Comparison of ENCODE assay signal across 9 cellular contexts in the genomic region with DNA sequence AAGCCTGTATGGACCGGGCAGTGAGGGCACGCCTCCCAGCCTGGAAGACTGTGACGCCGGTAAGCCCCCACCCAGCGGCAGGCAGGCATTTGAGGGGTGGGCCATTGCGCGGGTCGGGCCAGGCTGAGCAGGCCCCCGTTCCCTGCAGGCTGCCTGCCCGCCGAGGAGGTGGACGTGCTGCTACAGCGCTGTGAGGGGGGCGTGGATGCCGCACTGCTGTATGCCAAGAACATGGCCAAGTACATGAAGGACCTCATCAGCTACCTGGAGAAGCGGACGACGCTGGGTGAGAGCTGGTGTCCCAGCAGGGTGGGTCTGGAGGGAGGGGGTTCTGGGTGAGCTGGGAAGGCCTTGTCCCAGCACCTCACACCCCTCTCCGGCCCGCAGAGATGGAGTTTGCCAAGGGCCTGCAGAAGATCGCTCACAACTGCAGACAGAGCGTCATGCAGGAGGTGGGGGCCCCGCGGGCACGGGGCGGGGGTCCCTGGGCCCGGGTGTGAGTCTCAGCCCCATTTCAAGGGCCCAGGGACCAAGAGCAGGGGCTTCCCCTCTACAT. TPM values are rescaled to one million over a fixed set of nuclear protein-coding genes. Genes with fewer than 3 reads are reported as not detected.
A peak's percentile ranks its signal among the peaks of the same experiment; 100 is the strongest.
DNase-seq lines count a peak whose midpoint lies in the region; ATAC-seq and TF ChIP-seq lines count a peak whose summit lies in the region.
"Had no signal": no experiment of that assay in that cellular context is flagged by ENCODE, and none has a peak within 500 bp of the region (broad histone marks: within the 10 kb centered on the region; RNA-seq: fewer than 3 reads in every experiment).

No MANE protein-coding gene starts in this region.

- CTCF ChIA-PET in T-cell (lab: Charles Lee), result interaction anchor here (0.5 to 2.2 kb wide), 2 partner anchors 9 to 283 kb away, joined by 5 to 11 read pairs; no protein-coding TSS in a partner anchor
- CTCF ChIA-PET in HEK293T (lab: Yijun Ruan, JAX), result no interaction called here

- no peak overlapping the region for H3K27ac ChIP-seq in brain microvascular endothelial cell

- no peaks in the 10 kb centered on the region for H3K27me3 Mint-ChIP-seq in stimulated activated naive CD8-positive, alpha-beta T cell treated with anti-CD3 and anti-CD28 coated beads, Interleukin-15, Interleukin-2, amounts not matched to agents 100 ng/mL and 50 ng/mL, for 24 hours
- no peaks in the 10 kb centered on the region for H3K27me3 Mint-ChIP-seq in T-cell
- H3K27me3 Mint-ChIP-seq in immature natural killer cell (ENCODE audit: low read depth in 3 of 3), result peaks cover 23 to 56% (median 23%) of the 10 kb centered on the region in 3 donors

- H3K27ac Mint-ChIP-seq in stimulated activated naive CD8-positive, alpha-beta T cell treated with anti-CD3 and anti-CD28 coated beads, Interleukin-15, Interleukin-2, amounts not matched to agents 100 ng/mL and 50 ng/mL, for 24 hours, result peak overlapping the region; percentile 26
- H3K27ac Mint-ChIP-seq in T-cell (peak overlapping the region; percentile 90), immature natural killer cell (peak overlapping the region in 3 of 6 donors; percentile 80 to 84 (median 81))

- in situ Hi-C loops in brain microvascular endothelial cell (cut with HindIII; ENCODE audit: low pct_ligation_motif_present, low sequenced_read_pairs), result no loop called here

- H3K4me3 Mint-ChIP-seq in stimulated activated naive CD8-positive, alpha-beta T cell treated with anti-CD3 and anti-CD28 coated beads, Interleukin-15, Interleukin-2, amounts not matched to agents 100 ng/mL and 50 ng/mL, for 24 hours, result peak overlapping the region; percentile 47
- H3K4me3 Mint-ChIP-seq in T-cell, result peak overlapping the region; percentile 56 to 79 (median 62)
- H3K4me3 Mint-ChIP-seq in immature natural killer cell, result peak overlapping the region in 3 of 5 donors; percentile 32 to 53 (median 50)

- no peak overlapping the region for H3K4me3 ChIP-seq in brain microvascular endothelial cell (ENCODE audit: low read depth, low read length)

- POLR2A ChIA-PET in T-cell (lab: Charles Lee), result interaction anchor here (0.5 to 2.3 kb wide), 7 partner anchors 11 to 195 kb away, joined by 3 to 24 read pairs (median 6); partner anchors contain the start of genes CIRBP (in 1 of the 2) and RNU6-2 (in 1 of the 2)
- POLR2A ChIA-PET in HEK293T (lab: Yijun Ruan, JAX), result no interaction called here

- no peak for ATAC-seq in stimulated activated naive CD8-positive, alpha-beta T cell treated with anti-CD3 and anti-CD28 coated beads, Interleukin-15, Interleukin-2, amounts not matched to agents 100 U/mL and 50 U/mL, for 24 hours
- peak in 3 of 4 experiments; percentile 0 to 2 (median 1) for ATAC-seq in T-cell (replicated peaks in 1 of 4)
- no peak for ATAC-seq in HG03521 (IDR thresholded peaks at IDR 0.05; ENCODE audit: unreplicated experiment)
- no peak for ATAC-seq in HG02870 (IDR thresholded peaks at IDR 0.05; ENCODE audit: unreplicated experiment)

- peaks cover 42% of the 10 kb centered on the region for H3K36me3 Mint-ChIP-seq in stimulated activated naive CD8-positive, alpha-beta T cell treated with anti-CD3 and anti-CD28 coated beads, Interleukin-15, Interleukin-2, amounts not matched to agents 100 ng/mL and 50 ng/mL, for 24 hours (ENCODE audit: low read depth)
- H3K36me3 Mint-ChIP-seq in T-cell (peaks cover 31% of the 10 kb centered on the region), immature natural killer cell (peaks cover 16 to 25% (median 20%) of the 10 kb centered on the region in 3 donors)

- TF ChIP-seq CTCF in brain microvascular endothelial cell (IDR thresholded peaks at IDR 0.05; ENCODE audit: low read depth, low read length, missing control alignments), result no peak

- no peaks in the 10 kb centered on the region for H3K36me3 ChIP-seq in brain microvascular endothelial cell (replicated peaks)

- no peaks in the 10 kb centered on the region for H3K9me3 Mint-ChIP-seq in stimulated activated naive CD8-positive, alpha-beta T cell treated with anti-CD3 and anti-CD28 coated beads, Interleukin-15, Interleukin-2, amounts not matched to agents 100 ng/mL and 50 ng/mL, for 24 hours
- H3K9me3 Mint-ChIP-seq in T-cell (no peaks in the 10 kb centered on the region), immature natural killer cell (no peaks in the 10 kb centered on the region)

- no peak for DNase-seq in stimulated activated naive CD8-positive, alpha-beta T cell treated with anti-CD3 and anti-CD28 coated beads, Interleukin-15, Interleukin-2, amounts not matched to agents 100 U/mL and 50 U/mL, for 24 hours
- DNase-seq in T-cell, result no peak
- no peak for DNase-seq in immature natural killer cell
- DNase-seq in HEK293T (ENCODE audit: extremely low spot score), result no peak
- no peak for DNase-seq in brain microvascular endothelial cell
- DNase-seq: amniotic stem cell had no signal

- peaks cover 7% of the 10 kb centered on the region for H3K27me3 ChIP-seq in brain microvascular endothelial cell (replicated peaks)

- H3K4me1 Mint-ChIP-seq in stimulated activated naive CD8-positive, alpha-beta T cell treated with anti-CD3 and anti-CD28 coated beads, Interleukin-15, Interleukin-2, amounts not matched to agents 100 ng/mL and 50 ng/mL, for 24 hours (ENCODE audit: low read depth), result peaks cover 76% of the 10 kb centered on the region
- peaks cover 52 to 61% (median 57%) of the 10 kb centered on the region in 3 donors for H3K4me1 Mint-ChIP-seq in T-cell
- peaks cover 50 to 60% of the 10 kb centered on the region in 2 donors for H3K4me1 Mint-ChIP-seq in immature natural killer cell

TF ChIP-seq in HEK293T, 16 proteins besides CTCF, POLR2A, EP300 and RAD21:
- TF ChIP-seq FOXA1 (IDR thresholded peaks at IDR 0.05), result no peak
- TF ChIP-seq HDGF (IDR thresholded peaks at IDR 0.05; ENCODE audit: borderline replicate concordance), result no peak

RNA-seq across cellular contexts. Expression of gene ARHGAP45, which starts 7.1 kb away (rescaled TPM):
- total RNA-seq in T-cell, result 1,000 to 10,000 TPM in 3 of 5 donors, 100 to 1,000 TPM in 2; 729 to 1,130 (median 1,073) TPM
- 100 to 1,000 TPM; 164 to 417 (median 169) TPM for polyA plus RNA-seq in immature natural killer cell

RNA-seq across cellular contexts. Expression of gene POLR2E, which starts 21.1 kb away (rescaled TPM):
- total RNA-seq in T-cell, result 100 to 1,000 TPM in 3 of 5 donors, 10 to 100 TPM in 2; 75.7 to 119 (median 101) TPM
- 100 to 1,000 TPM; 182 to 288 (median 237) TPM for polyA plus RNA-seq in immature natural killer cell

RNA-seq across cellular contexts. Expression of gene GPX4, which starts 29.8 kb away (rescaled TPM):
- 100 to 1,000 TPM; 139 to 221 (median 196) TPM for total RNA-seq in T-cell
- polyA plus RNA-seq in immature natural killer cell, result 100 to 1,000 TPM; 225 to 320 (median 280) TPM

RNA-seq across cellular contexts. Expression of gene ABCA7, which starts 34.1 kb away (rescaled TPM):
- total RNA-seq in T-cell, result 100 to 1,000 TPM; 166 to 217 (median 178) TPM
- polyA plus RNA-seq in immature natural killer cell, result 10 to 100 TPM in 1 of 3 donors, 1 to 10 TPM in 2; 4.5 to 13.3 (median 5.2) TPM

RNA-seq across cellular contexts. Expression of gene CNN2, which starts 47.6 kb away (rescaled TPM):
- 100 to 1,000 TPM; 239 to 385 (median 314) TPM for total RNA-seq in T-cell
- polyA plus RNA-seq in immature natural killer cell, result 100 to 1,000 TPM; 227 to 382 (median 255) TPM

Comparison
In these comparisons a context has a peak if more than half of its experiments do, and no peak if none do; other contexts are left out.
1. ATAC-seq: peak in T-cell (3 of 4); none in stimulated activated naive CD8-positive, alpha-beta T cell treated with anti-CD3 and anti-CD28 coated beads, Interleukin-15, Interleukin-2, amounts not matched to agents 100 U/mL and 50 U/mL, for 24 hours (single experiment), HG03521 (single experiment) and HG02870 (single experiment).
2. Peak in every context shown above with its lines, with median percentiles within 50 percentile points of each other: H3K4me3 Mint-ChIP-seq.